19 cellular contexts compared by ENCODE assay signal in the genomic region with DNA sequence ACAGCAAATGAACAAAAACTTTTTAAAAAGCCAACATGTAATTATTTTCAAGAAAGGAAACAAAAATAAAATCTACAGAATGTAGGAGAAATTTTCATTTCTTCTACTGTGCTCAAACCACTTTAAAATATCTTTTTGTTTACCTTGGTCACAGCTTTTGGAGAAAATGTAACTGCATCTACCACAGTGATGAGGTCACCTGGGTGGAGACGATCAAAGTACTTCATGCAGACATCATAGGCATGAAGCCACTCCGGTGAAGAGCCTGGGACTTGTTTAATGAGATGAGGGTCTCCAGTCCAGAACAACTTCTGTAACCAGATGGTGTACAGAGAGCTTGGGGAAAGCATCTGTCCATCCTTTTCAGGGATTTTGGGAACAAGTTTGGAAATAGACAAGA.
DNase-seq lines count a peak whose midpoint lies in the region; ATAC-seq, FAIRE-seq and TF ChIP-seq lines count a peak whose summit lies in the region.
"Had no signal": no experiment of that assay in that cellular context is flagged by ENCODE, and none has a peak within 500 bp of the region (broad histone marks: within the 10 kb centered on the region; RNA-seq: fewer than 3 reads in every experiment).

No MANE protein-coding gene starts in this region.

- H3K4me1 ChIP-seq in HepG2 (ENCODE audit: insufficient read depth, low read length): peaks cover 21% of the 10 kb centered on the region

- H3K9me3 Mint-ChIP-seq in glutamatergic neuron (ENCODE audit: unreplicated experiment): no peaks in the 10 kb centered on the region
- H3K9me3 Mint-ChIP-seq: CD8-positive, alpha-beta memory T cell; H9 had no signal

- ATAC-seq in HepG2: no peak

- CTCF ChIA-PET in HepG2 (lab: Yijun Ruan, JAX; ENCODE audit: low intra/inter-chr PET ratio, low total read pairs): no interaction called here

- H3K9me3 ChIP-seq in HepG2 (ENCODE audit: low read length): no peaks in the 10 kb centered on the region
- H3K9me3 ChIP-seq: BLaER1, Caco-2 had no signal

- no peak overlapping the region for H3K4me3 ChIP-seq in HepG2 (replicated peaks in 1 of 3; ENCODE audit: insufficient read depth in 1 of 3, low read depth in 2 of 3, low read length in 3 of 3)
- H3K4me3 ChIP-seq: BLaER1 had no signal

- no peak overlapping the region for H3K4me2 ChIP-seq in HepG2 (ENCODE audit: low read depth, low read length)
- H3K4me2 ChIP-seq: BLaER1 had no signal

- H3K27me3 Mint-ChIP-seq in glutamatergic neuron (ENCODE audit: unreplicated experiment): no peaks in the 10 kb centered on the region
- H3K27me3 Mint-ChIP-seq: CD8-positive, alpha-beta memory T cell had no signal

- intact Hi-C loops in HepG2 (cut with micrococcal nuclease; ENCODE audit: unreplicated experiment): no loop called here

- peaks cover 2 to 24% of the 10 kb centered on the region in 2 experiments for H3K36me3 ChIP-seq in HepG2 (replicated peaks in 1 of 2; ENCODE audit: control insufficient read depth in 1 of 2, insufficient read depth in 2 of 2, low read length in 2 of 2)

- in situ Hi-C loops in HepG2 (cut with HindIII; ENCODE audit: extremely low pct_ligation_motif_present, low pct_unique_long_range_greater_than_20kb): no loop called here

- peak; percentile 70 for FAIRE-seq in HepG2 (lab: Jason Lieb, UNC)
- FAIRE-seq: GM12892, HTR-8/SVneo had no signal

- peaks cover 3% of the 10 kb centered on the region for H3K36me3 Mint-ChIP-seq in glutamatergic neuron (ENCODE audit: unreplicated experiment)

- peak; percentile 51 for DNase-seq in DMS53 (lab: John Stamatoyannopoulos, UW)
- no peak for DNase-seq in DMS53 treated with DMSO at 0.1 percent for 48 hours (lab: John Stamatoyannopoulos, UW; ENCODE audit: unreplicated experiment)
- peak; percentile 50 for DNase-seq in NCI-H82 (lab: John Stamatoyannopoulos, UW)
- DNase-seq in NCI-H82 treated with DMSO at 0.1 percent for 48 hours (lab: John Stamatoyannopoulos, UW; ENCODE audit: unreplicated experiment): no peak
- DNase-seq in HepG2 (ENCODE audit: low spot score): peak; percentile 12
- no peak for DNase-seq in glutamatergic neuron
- no peak for DNase-seq in amygdala (lab: John Stamatoyannopoulos, UW)
- DNase-seq: 8988T; AML-193; Caco-2; CD8-positive, alpha-beta memory T cell; DMS79 treated with DMSO at 0.1 percent for 48 hours; EL; GDM1; GOT3; H9 had no signal

- POLR2A ChIA-PET in HepG2 (lab: Yijun Ruan, JAX): no interaction called here

- no peak overlapping the region for H2AFZ ChIP-seq in HepG2 (ENCODE audit: low read length)

- BruUV-seq in HepG2 (replicated peaks; lab: Mats Ljungman, UMichigan): no TSS peak

- no peaks in the 10 kb centered on the region for H4K20me1 ChIP-seq in HepG2 (ENCODE audit: insufficient read depth, low read length)
- H4K20me1 ChIP-seq: BLaER1 had no signal

- no peak overlapping the region for H3K27ac ChIP-seq in HepG2 (ENCODE audit: extremely low read length, insufficient read depth, low read length)
- H3K27ac ChIP-seq: BLaER1 had no signal

- 73% methylated on average over 2 of the region's 2 CpGs for WGBS in HepG2 (ENCODE audit: low lambda C conversion rate)

- TF ChIP-seq POLR2A in HepG2 (IDR thresholded peaks at IDR 0.05; ENCODE audit: insufficient read depth in 1 of 2, low read depth in 2 of 2, low read length in 2 of 2): no peak

- H3K27me3 ChIP-seq in HepG2 (ENCODE audit: control insufficient read depth in 1 of 2, insufficient read depth in 2 of 2, low read length in 2 of 2): no peaks in the 10 kb centered on the region
- H3K27me3 ChIP-seq: BLaER1 had no signal

- no peak for TF ChIP-seq EP300 in HepG2 (IDR thresholded peaks at IDR 0.05; ENCODE audit: low read depth in 2 of 2, low read length in 2 of 2)
- no peak for TF ChIP-seq EP300 in HepG2 (CRISPR knock-in tag; IDR thresholded peaks at IDR 0.05; ENCODE audit: borderline replicate concordance)

- no peaks in the 10 kb centered on the region for H3K79me2 ChIP-seq in HepG2 (ENCODE audit: insufficient read depth, low read length)

- H3K9ac ChIP-seq in HepG2 (ENCODE audit: insufficient read depth, low read depth, low read length): no peak overlapping the region
- H3K9ac ChIP-seq: BLaER1 had no signal

- H3K4me3 Mint-ChIP-seq in glutamatergic neuron (ENCODE audit: unreplicated experiment): no peak overlapping the region
- H3K4me3 Mint-ChIP-seq: CD8-positive, alpha-beta memory T cell; H9 had no signal

- TF ChIP-seq CTCF in HepG2 (CRISPR knock-in tag; IDR thresholded peaks at IDR 0.05) (no peak), glutamatergic neuron (IDR thresholded peaks at IDR 0.05; ENCODE audit: partially characterized antibody, unreplicated experiment) (no peak)

- no peak overlapping the region for H3K27ac Mint-ChIP-seq in glutamatergic neuron (ENCODE audit: unreplicated experiment)
- H3K27ac Mint-ChIP-seq: CD8-positive, alpha-beta memory T cell; H9 had no signal

- H3K4me1 Mint-ChIP-seq in glutamatergic neuron (ENCODE audit: low read depth, unreplicated experiment): peaks cover 16% of the 10 kb centered on the region
- H3K4me1 Mint-ChIP-seq: CD8-positive, alpha-beta memory T cell had no signal

- TF ChIP-seq RAD21 in HepG2 (CRISPR knock-in tag; IDR thresholded peaks at IDR 0.05): no peak

TF ChIP-seq in HepG2, 621 proteins besides CTCF, POLR2A, EP300 and RAD21:
- TF ChIP-seq ZBTB21 (CRISPR knock-in tag; IDR thresholded peaks at IDR 0.05): peak; percentile 38; the same call in 1 of the 2 replicates
- TF ChIP-seq CBX1 (IDR thresholded peaks at IDR 0.05; ENCODE audit: low read depth): no peak
- TF ChIP-seq ZNF570 (CRISPR knock-in tag; IDR thresholded peaks at IDR 0.05; ENCODE audit: borderline replicate concordance): no peak
- no peak for TF ChIP-seq ZNF432 (CRISPR knock-in tag; IDR thresholded peaks at IDR 0.05; ENCODE audit: borderline replicate concordance)

Comparison
In these comparisons a context has a peak if more than half of its experiments do, and no peak if none do; other contexts are left out.
1. DNase-seq: peak in DMS53 (single experiment), NCI-H82 (single experiment) and HepG2 (single experiment); none in DMS53 treated with DMSO at 0.1 percent for 48 hours (single experiment), NCI-H82 treated with DMSO at 0.1 percent for 48 hours (single experiment), glutamatergic neuron (single experiment) and amygdala (0 of 56).